ENCODE assay signal across 13 cellular contexts in genomic region chrX:19785647-19786046, GRCh38.
DNase-seq lines count a peak whose midpoint lies in the region; ATAC-seq lines count a peak whose summit lies in the region.
"Had no signal": no experiment of that assay in that cellular context is flagged by ENCODE, and none has a peak within 500 bp of the region (broad histone marks: within the 10 kb centered on the region; RNA-seq: fewer than 3 reads in every experiment).

No MANE protein-coding gene starts in this region.

- peaks cover 59% of the 10 kb centered on the region for H3K36me3 Mint-ChIP-seq in activated CD4-positive, alpha-beta T cell treated with anti-CD3 and anti-CD28 coated beads, Interleukin-2, amount 10 ng/mL, durations not matched to agents 24 days and 14 days (ENCODE audit: low read depth)
- peaks cover 61% of the 10 kb centered on the region for H3K36me3 Mint-ChIP-seq in activated naive CD8-positive, alpha-beta T cell treated with anti-CD3 and anti-CD28 coated beads, Interleukin-2, amount 10 ng/mL, durations not matched to agents 7 days and 5 days

- intact Hi-C loops in activated CD4-positive, alpha-beta T cell treated with anti-CD3 and anti-CD28 coated beads, Interleukin-2, amount 10 ng/mL, durations not matched to agents 24 days and 14 days (cut with micrococcal nuclease): loop anchor here (1.0 to 2.0 kb wide), 2 partner anchors 8 to 13 kb away; no protein-coding TSS in a partner anchor
- intact Hi-C loops in cardiac septum (cut with DNase I): no loop called here

- POLR2A ChIA-PET in activated naive CD8-positive, alpha-beta T cell treated with anti-CD3 and anti-CD28 coated beads, Interleukin-2, amount 10 ng/mL, durations not matched to agents 7 days and 5 days (lab: Charles Lee): no interaction called here

- H3K9me3 Mint-ChIP-seq in activated CD4-positive, alpha-beta T cell treated with anti-CD3 and anti-CD28 coated beads, Interleukin-2, amount 10 ng/mL, durations not matched to agents 24 days and 14 days: no peaks in the 10 kb centered on the region
- H3K9me3 Mint-ChIP-seq in activated naive CD8-positive, alpha-beta T cell treated with anti-CD3 and anti-CD28 coated beads, Interleukin-2, amount 10 ng/mL, durations not matched to agents 7 days and 5 days: peaks cover 8% of the 10 kb centered on the region

- H3K4me1 Mint-ChIP-seq in activated CD4-positive, alpha-beta T cell treated with anti-CD3 and anti-CD28 coated beads, Interleukin-2, amount 10 ng/mL, durations not matched to agents 24 days and 14 days: peaks cover 20% of the 10 kb centered on the region
- peaks cover 28% of the 10 kb centered on the region for H3K4me1 Mint-ChIP-seq in activated naive CD8-positive, alpha-beta T cell treated with anti-CD3 and anti-CD28 coated beads, Interleukin-2, amount 10 ng/mL, durations not matched to agents 7 days and 5 days

- H3K27ac Mint-ChIP-seq in activated CD4-positive, alpha-beta T cell treated with anti-CD3 and anti-CD28 coated beads, Interleukin-2, amount 10 ng/mL, durations not matched to agents 24 days and 14 days: peak overlapping the region; percentile 79
- peak overlapping the region; percentile 69 for H3K27ac Mint-ChIP-seq in activated naive CD8-positive, alpha-beta T cell treated with anti-CD3 and anti-CD28 coated beads, Interleukin-2, amount 10 ng/mL, durations not matched to agents 7 days and 5 days
- H3K27ac Mint-ChIP-seq: progenitor cell of endocrine pancreas had no signal

- DNase-seq in activated CD4-positive, alpha-beta T cell treated with anti-CD3 and anti-CD28 coated beads, Interleukin-2, amount 10 ng/mL, durations not matched to agents 24 days and 14 days: no peak
- no peak for DNase-seq in activated CD4-positive, alpha-beta T cell treated with anti-CD3 and anti-CD28 coated beads for 4 hours
- peak; percentile 30 to 33 for DNase-seq in activated CD4-positive, alpha-beta T cell treated with anti-CD3 and anti-CD28 coated beads, Interleukin-2, amount 50 U/mL, for 4 hours
- DNase-seq in activated naive CD8-positive, alpha-beta T cell treated with anti-CD3 and anti-CD28 coated beads, Interleukin-2, amount 10 ng/mL, durations not matched to agents 7 days and 5 days: no peak
- DNase-seq in stimulated activated CD8-positive, alpha-beta memory T cell treated with anti-CD3 and anti-CD28 coated beads, Interleukin-4, amount 100 ng/mL, for 24 hours (ENCODE audit: low read depth): peak; percentile 24
- no peak for DNase-seq in cardiac septum (ENCODE audit: low spot score)
- no peak for DNase-seq in DMS79 (lab: John Stamatoyannopoulos, UW)
- DNase-seq: caudate nucleus, GF-D8, NCI-H2171 treated with DMSO at 0.1 percent for 48 hours had no signal

- H3K27me3 Mint-ChIP-seq in activated CD4-positive, alpha-beta T cell treated with anti-CD3 and anti-CD28 coated beads, Interleukin-2, amount 10 ng/mL, durations not matched to agents 24 days and 14 days: no peaks in the 10 kb centered on the region
- no peaks in the 10 kb centered on the region for H3K27me3 Mint-ChIP-seq in activated naive CD8-positive, alpha-beta T cell treated with anti-CD3 and anti-CD28 coated beads, Interleukin-2, amount 10 ng/mL, durations not matched to agents 7 days and 5 days
- H3K27me3 Mint-ChIP-seq: progenitor cell of endocrine pancreas had no signal

- no peak overlapping the region for H3K4me3 Mint-ChIP-seq in activated CD4-positive, alpha-beta T cell treated with anti-CD3 and anti-CD28 coated beads, Interleukin-2, amount 10 ng/mL, durations not matched to agents 24 days and 14 days
- peak overlapping the region; percentile 44 for H3K4me3 Mint-ChIP-seq in activated naive CD8-positive, alpha-beta T cell treated with anti-CD3 and anti-CD28 coated beads, Interleukin-2, amount 10 ng/mL, durations not matched to agents 7 days and 5 days

- ATAC-seq in activated naive CD8-positive, alpha-beta T cell treated with anti-CD3 and anti-CD28 coated beads, Interleukin-2, amount 10 ng/mL, durations not matched to agents 7 days and 5 days (ENCODE audit: low read depth): peak; percentile 56
- ATAC-seq in GM19467 (IDR thresholded peaks at IDR 0.05; ENCODE audit: unreplicated experiment): no peak
- ATAC-seq: A549 had no signal

Comparison
In these comparisons a context has a peak if more than half of its experiments do, and no peak if none do; other contexts are left out.
1. DNase-seq: peak in activated CD4-positive, alpha-beta T cell treated with anti-CD3 and anti-CD28 coated beads, Interleukin-2, amount 50 U/mL, for 4 hours (2 of 2) and stimulated activated CD8-positive, alpha-beta memory T cell treated with anti-CD3 and anti-CD28 coated beads, Interleukin-4, amount 100 ng/mL, for 24 hours (single experiment); none in activated CD4-positive, alpha-beta T cell treated with anti-CD3 and anti-CD28 coated beads, Interleukin-2, amount 10 ng/mL, durations not matched to agents 24 days and 14 days (single experiment), activated CD4-positive, alpha-beta T cell treated with anti-CD3 and anti-CD28 coated beads for 4 hours (0 of 2), activated naive CD8-positive, alpha-beta T cell treated with anti-CD3 and anti-CD28 coated beads, Interleukin-2, amount 10 ng/mL, durations not matched to agents 7 days and 5 days (single experiment), cardiac septum (single experiment) and DMS79 (single experiment).